8 cellular contexts compared by ENCODE assay signal in the genomic region with DNA sequence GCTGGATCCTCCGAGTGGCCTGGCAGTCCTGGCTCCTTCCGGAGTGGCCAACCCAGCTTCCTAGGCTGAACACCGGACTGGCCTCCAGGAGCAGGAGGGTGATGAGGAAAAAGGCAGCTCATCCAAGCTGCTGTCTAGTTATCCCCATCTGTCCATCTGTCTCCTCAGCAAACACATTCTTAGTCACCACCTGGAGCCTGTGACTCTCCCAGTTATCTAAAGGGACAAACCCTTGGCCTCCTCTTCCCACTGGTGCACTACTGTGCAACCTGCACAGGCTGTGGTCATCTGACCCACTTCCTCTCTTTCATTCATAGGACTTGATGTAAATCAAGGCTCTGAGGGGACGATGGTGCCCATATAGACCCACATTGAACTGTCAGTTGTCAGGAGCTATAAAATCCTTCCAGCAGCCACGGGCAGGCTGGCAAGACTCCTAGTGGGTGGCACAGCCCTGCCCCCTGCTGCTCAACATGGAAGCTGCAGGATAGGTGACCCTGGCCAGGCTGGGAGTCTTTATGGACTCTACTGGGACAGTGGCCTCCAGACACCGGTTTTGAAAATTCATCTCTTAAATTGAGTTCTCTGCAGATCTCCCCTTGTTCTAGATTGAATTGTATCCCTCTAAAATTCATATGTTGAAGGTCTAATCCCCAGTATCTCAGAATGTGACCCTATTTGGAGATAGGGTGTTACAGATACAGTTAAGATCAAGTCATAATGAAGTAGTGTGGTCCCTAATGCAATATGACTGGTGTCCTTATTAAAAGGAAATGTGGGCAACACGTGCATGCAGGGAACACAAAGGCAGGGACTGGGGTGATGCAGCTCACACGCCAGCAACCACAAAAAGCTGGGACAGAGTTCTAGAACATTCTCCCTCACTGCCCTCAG.
DNase-seq lines count a peak whose midpoint lies in the region; ATAC-seq lines count a peak whose summit lies in the region.

No MANE protein-coding gene starts in this region.

- no peak overlapping the region for H3K4me3 Mint-ChIP-seq in effector memory CD8-positive, alpha-beta T cell

- H3K27me3 Mint-ChIP-seq in effector memory CD8-positive, alpha-beta T cell: no peaks in the 10 kb centered on the region

- DNase-seq in AML-193 (lab: John Stamatoyannopoulos, UW) (peak; percentile 66), HK-2 (ENCODE audit: unreplicated experiment) (peak; percentile 71), NOMO-1 (lab: John Stamatoyannopoulos, UW; ENCODE audit: unreplicated experiment in 2 of 2) (peak; percentile 28 to 72), midbrain (lab: John Stamatoyannopoulos, UW) (peak; percentile 73)
- peak; percentile 70 to 71 for DNase-seq in activated CD8-positive, alpha-beta memory T cell treated with anti-CD3 and anti-CD28 coated beads for 4 hours (ENCODE audit: low read depth in 2 of 2)
- peak; percentile 82 to 87 (median 83) for DNase-seq in effector memory CD8-positive, alpha-beta T cell
- DNase-seq in stimulated activated CD8-positive, alpha-beta memory T cell treated with anti-CD3 and anti-CD28 coated beads, Interleukin-4, amount 100 ng/mL, for 24 hours (ENCODE audit: low read depth): peak; percentile 73

- H3K4me1 Mint-ChIP-seq in effector memory CD8-positive, alpha-beta T cell (ENCODE audit: low read depth in 2 of 2): peaks cover 5 to 14% of the 10 kb centered on the region in 2 donors

- H3K27ac Mint-ChIP-seq in effector memory CD8-positive, alpha-beta T cell: peak overlapping the region in 1 of 2 donors; percentile 52

- no peaks in the 10 kb centered on the region for H3K9me3 Mint-ChIP-seq in effector memory CD8-positive, alpha-beta T cell

- ATAC-seq in GM19023 (IDR thresholded peaks at IDR 0.05; ENCODE audit: unreplicated experiment): peak; percentile 79
- ATAC-seq in effector memory CD8-positive, alpha-beta T cell (replicated peaks): peak; percentile 99

- no peaks in the 10 kb centered on the region for H3K36me3 Mint-ChIP-seq in effector memory CD8-positive, alpha-beta T cell (ENCODE audit: insufficient read depth)

Comparison
In these comparisons a context has a peak if more than half of its experiments do, and no peak if none do; other contexts are left out.
1. Peak in every context shown above with its lines: DNase-seq and ATAC-seq.